In genomic region chr6:112188906-112189305, GRCh38 we compare ENCODE assay signal across 24 cellular contexts.
DNase-seq lines count a peak whose midpoint lies in the region; TF ChIP-seq lines count a peak whose summit lies in the region.
"Had no signal": no experiment of that assay in that cellular context is flagged by ENCODE, and none has a peak within 500 bp of the region (broad histone marks: within the 10 kb centered on the region; RNA-seq: fewer than 3 reads in every experiment).

No MANE protein-coding gene starts in this region.

- no peak overlapping the region for H2AFZ ChIP-seq in mesenchymal stem cell (ENCODE audit: low read depth, low read length)

- H2BK12ac ChIP-seq in mesenchymal stem cell (ENCODE audit: low read length in 2 of 2), result no peak overlapping the region

- H3K9me3 ChIP-seq in mesenchymal stem cell (ENCODE audit: control insufficient read depth, low read length), result no peaks in the 10 kb centered on the region
- no peaks in the 10 kb centered on the region for H3K9me3 ChIP-seq in subcutaneous abdominal adipose tissue (ENCODE audit: control insufficient read depth in 5 of 5, low read length in 5 of 5)
- H3K9me3 ChIP-seq: lower lobe of right lung, right atrium auricular region, thyroid gland had no signal

- POLR2A ChIA-PET in HEK293T (lab: Yijun Ruan, JAX), result interaction anchor here (0.6 to 1.5 kb wide), 3 partner anchors 22 to 100 kb away, joined by 3 to 8 read pairs (median 3); partner anchors contain the start of gene LAMA4

- H3K18ac ChIP-seq in mesenchymal stem cell (ENCODE audit: low read depth in 1 of 2, low read length in 2 of 2), result no peak overlapping the region

- no peak overlapping the region for H3K23ac ChIP-seq in mesenchymal stem cell (ENCODE audit: low read length in 2 of 2)

- DNase-seq in HEK293T (ENCODE audit: extremely low spot score), result peak; percentile 48
- peak; percentile 88 for DNase-seq in brain pericyte (ENCODE audit: low read depth, low spot score)
- DNase-seq in mesenchymal stem cell, result no peak
- DNase-seq in AML-193 (lab: John Stamatoyannopoulos, UW), result no peak
- no peak for DNase-seq in HUDEP-2 (lab: John Stamatoyannopoulos, UW; ENCODE audit: unreplicated experiment in 76 of 76)
- no peak for DNase-seq in GOT3 (lab: John Stamatoyannopoulos, UW)
- no peak for DNase-seq in LoVo (ENCODE audit: low spot score)
- DNase-seq: activated CD4-positive, alpha-beta T cell treated with anti-CD3 and anti-CD28 coated beads for 1 hour; activated gamma-delta T cell treated with Interleukin-2 at 50 U/mL for 16 hours; CD4-positive, alpha-beta memory T cell; effector CD4-positive, alpha-beta T cell; foreskin melanocyte; HCEC 1CT; KBM-7; lower lobe of right lung; naive B cell; NCI-H1105 treated with DMSO at 0.1 percent for 48 hours; NCI-H2171; Right ventricle myocardium superior; stimulated activated CD4-positive, alpha-beta T cell treated with anti-CD3 and anti-CD28 coated beads, Interleukin-2, amount 100 ng/mL, for 48 hours; thyroid gland had no signal

- 96% methylated on average over 3 of the region's 3 CpGs for WGBS in mesenchymal stem cell

- H3K27ac ChIP-seq in mesenchymal stem cell (ENCODE audit: low read length, poor library complexity, severe bottlenecking) (peak overlapping the region; percentile 66), subcutaneous abdominal adipose tissue (ENCODE audit: low read depth, low read length) (peak overlapping the region; percentile 59)
- H3K27ac ChIP-seq: lower lobe of right lung, thyroid gland had no signal

- no peak overlapping the region for H3K14ac ChIP-seq in mesenchymal stem cell (ENCODE audit: low read length in 2 of 2)

- H3K4me1 ChIP-seq in mesenchymal stem cell (ENCODE audit: control insufficient read depth, insufficient read depth, low read depth, low read length) (peaks cover 9% of the 10 kb centered on the region), subcutaneous abdominal adipose tissue (ENCODE audit: control insufficient read depth in 5 of 5, insufficient read depth in 5 of 5, low read length in 5 of 5) (peaks cover 4 to 23% (median 13%) of the 10 kb centered on the region in 5 donors)

- peaks cover 0 to 100% of the 10 kb centered on the region in 2 experiments for H3K36me3 ChIP-seq in mesenchymal stem cell (ENCODE audit: control insufficient read depth in 1 of 2, insufficient read depth in 2 of 2, low read depth in 1 of 2, low read length in 2 of 2)
- H3K36me3 ChIP-seq in subcutaneous abdominal adipose tissue (ENCODE audit: control insufficient read depth in 5 of 5, insufficient read depth in 5 of 5, low read length in 5 of 5), result peaks cover 50 to 91% (median 75%) of the 10 kb centered on the region in 5 donors
- H3K36me3 ChIP-seq: thyroid gland had no signal

- no peaks in the 10 kb centered on the region for H3K79me1 ChIP-seq in mesenchymal stem cell (replicated peaks; ENCODE audit: low read length, poor library complexity, severe bottlenecking)

- H3K9ac ChIP-seq in mesenchymal stem cell (ENCODE audit: low read length) (peak overlapping the region; percentile 20), subcutaneous abdominal adipose tissue (ENCODE audit: low read length in 5 of 5) (no peak overlapping the region)

- no peak overlapping the region for H3K4me3 ChIP-seq in mesenchymal stem cell (ENCODE audit: insufficient read depth in 1 of 2, low read depth in 1 of 2, low read length in 2 of 2)
- no peak overlapping the region for H3K4me3 ChIP-seq in subcutaneous abdominal adipose tissue (ENCODE audit: low read depth in 1 of 5, low read length in 5 of 5)
- H3K4me3 ChIP-seq: GM12878, lower lobe of right lung, right atrium auricular region, thyroid gland had no signal

- no peak overlapping the region for H4K8ac ChIP-seq in mesenchymal stem cell (ENCODE audit: low read length)

- CTCF ChIA-PET in HEK293T (lab: Yijun Ruan, JAX), result interaction anchor here (0.5 to 1.5 kb wide), 3 partner anchors 8 to 106 kb away, joined by 3 to 14 read pairs (median 4); no protein-coding TSS in a partner anchor

- no peak overlapping the region for H2AK5ac ChIP-seq in mesenchymal stem cell (ENCODE audit: low read length, severe bottlenecking)

- no peak overlapping the region for H2BK15ac ChIP-seq in mesenchymal stem cell (ENCODE audit: low read depth, poor library complexity, severe bottlenecking)

- H4K91ac ChIP-seq in mesenchymal stem cell (ENCODE audit: low read length), result no peak overlapping the region

- H3K27me3 ChIP-seq in mesenchymal stem cell (ENCODE audit: control insufficient read depth in 1 of 2, insufficient read depth in 1 of 2, low read length in 2 of 2) (no peaks in the 10 kb centered on the region), subcutaneous abdominal adipose tissue (ENCODE audit: control insufficient read depth in 5 of 5, insufficient read depth in 4 of 5, low read length in 5 of 5) (no peaks in the 10 kb centered on the region)
- H3K27me3 ChIP-seq: right atrium auricular region, thyroid gland had no signal

- H2BK5ac ChIP-seq in mesenchymal stem cell (ENCODE audit: low read depth, low read length, poor library complexity, severe bottlenecking), result no peak overlapping the region

- peak overlapping the region; percentile 4 for H3K4me2 ChIP-seq in mesenchymal stem cell (ENCODE audit: low read length, poor library complexity, severe bottlenecking)

- no peak overlapping the region for H2BK120ac ChIP-seq in mesenchymal stem cell (ENCODE audit: low read depth, low read length)

- H3K4ac ChIP-seq in mesenchymal stem cell (ENCODE audit: low read depth in 1 of 2, low read length in 2 of 2), result no peak overlapping the region

TF ChIP-seq in HEK293T, 16 proteins besides CTCF, POLR2A, EP300 and RAD21:
- TF ChIP-seq PKNOX1 (IDR thresholded peaks at IDR 0.05) (peak; percentile 82), ARNT (IDR thresholded peaks at IDR 0.05) (no peak), BHLHE40 (IDR thresholded peaks at IDR 0.05; ENCODE audit: borderline replicate concordance) (no peak), CTBP1 (IDR thresholded peaks at IDR 0.05; ENCODE audit: borderline replicate concordance) (peak; percentile 87), HDGF (IDR thresholded peaks at IDR 0.05; ENCODE audit: borderline replicate concordance) (no peak)
TF ChIP-seq in HEK293T: peak in this region for 2.

Comparison
In these comparisons a context has a peak if more than half of its experiments do, and no peak if none do; other contexts are left out.
1. DNase-seq: peak in HEK293T (single experiment) and brain pericyte (single experiment); none in mesenchymal stem cell (single experiment), AML-193 (0 of 2), HUDEP-2 (0 of 76), GOT3 (single experiment) and LoVo (single experiment).